In genomic region chr17:50394711-50395110, GRCh38 we compare ENCODE assay signal across 8 cellular contexts. TPM values are rescaled to one million over a fixed set of nuclear protein-coding genes. Genes with fewer than 3 reads are reported as not detected.
DNase-seq lines count a peak whose midpoint lies in the region; ATAC-seq, FAIRE-seq and TF ChIP-seq lines count a peak whose summit lies in the region.

No MANE protein-coding gene starts in this region.

- POLR2A ChIA-PET in K562 (lab: Yijun Ruan, JAX), result interaction anchor here (0.9 to 6.4 kb wide), 2 partner anchors 12 to 140 kb away, joined by 3 to 129 read pairs; no protein-coding TSS in a partner anchor
- POLR2A ChIA-PET in naive thymus-derived CD8-positive, alpha-beta T cell (lab: Charles Lee), result interaction anchor here (1.2 kb wide), 1 partner anchor 22 kb away, joined by 3 read pairs; the partner anchor contains the start of genes EME1 and MRPL27

- ATAC-seq in K562, result no peak
- no peak for ATAC-seq in naive thymus-derived CD8-positive, alpha-beta T cell
- no peak for ATAC-seq in HG02973 (IDR thresholded peaks at IDR 0.05; ENCODE audit: unreplicated experiment)

- DNase-seq in NCI-H2196 (lab: John Stamatoyannopoulos, UW; ENCODE audit: unreplicated experiment), result peak; percentile 15
- DNase-seq in NCI-H2196 treated with DMSO at 0.1 percent for 48 hours (lab: John Stamatoyannopoulos, UW; ENCODE audit: unreplicated experiment), result no peak
- no peak for DNase-seq in Karpas-422
- peak in 2 of 4 experiments; percentile 27 to 43 for DNase-seq in K562 (ENCODE audit: extremely low read depth in 1 of 4, low spot score in 3 of 4)
- DNase-seq in naive thymus-derived CD8-positive, alpha-beta T cell, result no peak
- no peak for DNase-seq in head of caudate nucleus
- DNase-seq in NCI-H2081 treated with DMSO at 0.1 percent for 48 hours (lab: John Stamatoyannopoulos, UW), result no peak

- no peak for TF ChIP-seq CTCF in K562 (IDR thresholded peaks at IDR 0.05 in 2 of 3, conservative IDR thresholded peaks at IDR 0.05 in 1 of 3; ENCODE audit: insufficient read depth in 2 of 3, low read depth in 1 of 3, low read length in 3 of 3)

- no peaks in the 10 kb centered on the region for H3K9me1 ChIP-seq in K562 (ENCODE audit: control insufficient read depth, insufficient read depth, low read length)

- H3K9me3 ChIP-seq in Karpas-422 (ENCODE audit: low read length), result no peaks in the 10 kb centered on the region
- no peaks in the 10 kb centered on the region for H3K9me3 ChIP-seq in K562 (replicated peaks; ENCODE audit: control insufficient read depth, insufficient read depth, low read depth, low read length)

- CTCF ChIA-PET in K562 (lab: Yijun Ruan, JAX; ENCODE audit: low intra/inter-chr PET ratio), result no interaction called here

- BruUV-seq in K562 (replicated peaks; lab: Mats Ljungman, UMichigan), result no TSS peak

- H3K4me1 Mint-ChIP-seq in naive thymus-derived CD8-positive, alpha-beta T cell, result peaks cover 17 to 45% (median 36%) of the 10 kb centered on the region in 4 donors

- H4K20me1 ChIP-seq in Karpas-422 (ENCODE audit: insufficient read depth, low read depth, low read length), result peaks cover 24% of the 10 kb centered on the region
- H4K20me1 ChIP-seq in K562 (replicated peaks; ENCODE audit: control insufficient read depth, insufficient read depth, low read length), result 0 out of 2 replicates have a peak, but pooled peaks cover 16% of the 10 kb centered on the region

- H3K36me3 Mint-ChIP-seq in naive thymus-derived CD8-positive, alpha-beta T cell, result peaks cover 0 to 54% (median 16%) of the 10 kb centered on the region in 3 donors

- no peak for TF ChIP-seq EP300 in K562 (IDR thresholded peaks at IDR 0.05; ENCODE audit: low read length)

- H3K4me2 ChIP-seq in Karpas-422 (ENCODE audit: low read depth, low read length, poor library complexity, severe bottlenecking) (peak overlapping the region; percentile 100), K562 (ENCODE audit: insufficient read depth, low read length) (peak overlapping the region; percentile 93)

- WGBS in K562 (ENCODE audit: insufficient coverage, low coverage, missing lambda C conversion rate), result 14% methylated on average over 3 of the region's 3 CpGs

- no peak for TF ChIP-seq POLR2A in K562 (conservative IDR thresholded peaks at IDR 0.05)

- H3K27me3 Mint-ChIP-seq in naive thymus-derived CD8-positive, alpha-beta T cell, result no peaks in the 10 kb centered on the region

- H2AFZ ChIP-seq in Karpas-422 (ENCODE audit: low read length) (no peak overlapping the region), K562 (ENCODE audit: low read depth, low read length) (no peak overlapping the region)

- H3K4me3 ChIP-seq in Karpas-422 (ENCODE audit: low read length) (no peak overlapping the region), K562 (no peak overlapping the region; the same call in 1 of the 2 replicates)

- H3K27me3 ChIP-seq in Karpas-422 (ENCODE audit: low read length) (no peaks in the 10 kb centered on the region), K562 (ENCODE audit: control insufficient read depth in 2 of 2, insufficient read depth in 2 of 2, low read length in 2 of 2) (no peaks in the 10 kb centered on the region)

- no peak for TF ChIP-seq RAD21 in K562 (CRISPR knock-in tag; conservative IDR thresholded peaks at IDR 0.05 in 1 of 2, IDR thresholded peaks at IDR 0.05 in 1 of 2)

- FAIRE-seq in K562 (lab: Jason Lieb, UNC), result no peak

- in situ Hi-C loops in K562 (cut with MboI), result no loop called here

- H3K79me2 ChIP-seq in Karpas-422 (ENCODE audit: low read length) (peaks cover 56% of the 10 kb centered on the region), K562 (ENCODE audit: control insufficient read depth, insufficient read depth, low read length) (peaks cover 63% of the 10 kb centered on the region)

- H3K9me3 Mint-ChIP-seq in naive thymus-derived CD8-positive, alpha-beta T cell, result no peaks in the 10 kb centered on the region

- H3K9me2 ChIP-seq in Karpas-422 (replicated peaks; ENCODE audit: insufficient read depth, low read length), result peaks cover 3% of the 10 kb centered on the region; the same call in 1 of the 2 replicates

- H3K27ac ChIP-seq in Karpas-422 (ENCODE audit: low read length) (no peak overlapping the region), K562 (ENCODE audit: extremely low read depth, low read depth, low read length) (no peak overlapping the region)

- peak overlapping the region in 6 of 10 donors; percentile 32 to 79 (median 60) for H3K27ac Mint-ChIP-seq in naive thymus-derived CD8-positive, alpha-beta T cell

- peaks cover 46% of the 10 kb centered on the region for H3K4me1 ChIP-seq in Karpas-422 (ENCODE audit: low read length)
- peaks cover 16 to 23% of the 10 kb centered on the region in 2 experiments; a peak in 4 of 5 replicates for H3K4me1 ChIP-seq in K562 (replicated peaks in 1 of 2; ENCODE audit: control insufficient read depth in 2 of 2, insufficient read depth in 2 of 2, low read length in 2 of 2)

- H3K4me3 Mint-ChIP-seq in naive thymus-derived CD8-positive, alpha-beta T cell, result peak overlapping the region in 8 of 10 donors; percentile 27 to 95 (median 64)

- H3K36me3 ChIP-seq in Karpas-422 (ENCODE audit: insufficient read depth, low read length), result peaks cover 53% of the 10 kb centered on the region
- H3K36me3 ChIP-seq in K562 (ENCODE audit: control insufficient read depth, insufficient read depth, low read length), result peaks cover 65% of the 10 kb centered on the region

- H3K9ac ChIP-seq in Karpas-422 (ENCODE audit: low read length) (no peak overlapping the region), K562 (ENCODE audit: insufficient read depth in 1 of 2, low read depth in 2 of 2, low read length in 2 of 2) (peak overlapping the region; percentile 15 to 98; a peak in 1 of 4 replicates)

- intact Hi-C loops in K562 (cut with micrococcal nuclease), result no loop called here
- intact Hi-C loops in head of caudate nucleus (cut with DNase I), result no loop called here

RNA-seq across cellular contexts. Expression of gene LRRC59, which starts 2.6 kb away (rescaled TPM):
- 53.3 and 68.0 TPM in 2 replicates for total RNA-seq in Karpas-422 (2014; rRNA removed; shearing (Covaris generic); ENCODE audit: low replicate concordance)
- 69.1 and 116 TPM in 2 replicates for total RNA-seq in K562 (2011; cell fraction: chromatin; rRNA removed; ENCODE audit: low replicate concordance)
- total RNA-seq in K562 (2011; cell fraction: nucleolus; rRNA removed), result 92.4 and 122 TPM in 2 replicates
- 127 and 192 TPM in 2 replicates for total RNA-seq in K562 (2011; cell fraction: nucleoplasm; rRNA removed)
- total RNA-seq in K562 (2014; rRNA removed), result 187 and 221 TPM in 2 replicates
- total RNA-seq in K562 (2014; rRNA removed; fragmentation: Illumina TruSeq; extraction: Trizol), result 154 and 156 TPM in 2 replicates
- total RNA-seq in K562 (2015; rRNA removed; fragmentation: Illumina TruSeq; extraction: Trizol), result 187 TPM in 2 replicates
- total RNA-seq in K562 (2021), result 223 and 244 TPM in 2 replicates
- polyA plus RNA-seq in K562 (2011; rRNA removed), result 119 and 158 TPM in 2 replicates
- 85.0 and 92.7 TPM in 2 replicates for polyA plus RNA-seq in K562 (2011; cell fraction: cytosol; rRNA removed)
- polyA plus RNA-seq in K562 (2011; cell fraction: nucleus; rRNA removed), result 52.0 and 69.3 TPM in 2 replicates
- polyA plus RNA-seq in K562 (2012), result 201 and 212 TPM in 2 replicates
- polyA plus RNA-seq in K562 (2014; fragmentation: Illumina TruSeq; extraction: Trizol), result 206 and 214 TPM in 2 replicates
- 10 to 100 TPM; 27.8 to 38.7 TPM for polyA plus RNA-seq in K562 (2014; fragmentation: Nextera tagmentation; extraction: Ambion mirVana)
- 118 and 134 TPM in 2 replicates for polyA plus RNA-seq in K562 (2014; rRNA removed)
- polyA minus RNA-seq in K562 (2011; rRNA and poly(A)+ RNA removed), result 198 and 249 TPM in 2 replicates
- polyA minus RNA-seq in K562 (2011; cell fraction: cytosol; rRNA and poly(A)+ RNA removed), result 104 and 126 TPM in 2 replicates
- 35.8 and 66.0 TPM in 2 replicates for polyA minus RNA-seq in K562 (2011; cell fraction: nucleus; rRNA and poly(A)+ RNA removed)
- total RNA-seq in naive thymus-derived CD8-positive, alpha-beta T cell, result 10 to 100 TPM; 25.7 to 27.7 TPM
- polyA plus RNA-seq in naive thymus-derived CD8-positive, alpha-beta T cell, result 10 to 100 TPM; 12.8 to 14.1 (median 13.8) TPM

RNA-seq across cellular contexts. Expression of gene EME1, which starts 21.7 kb away (rescaled TPM):
- 10.6 and 18.8 TPM in 2 replicates for total RNA-seq in Karpas-422 (2014; rRNA removed; shearing (Covaris generic); ENCODE audit: low replicate concordance)
- total RNA-seq in K562 (2011; cell fraction: chromatin; rRNA removed; ENCODE audit: low replicate concordance), result 119 and 126 TPM in 2 replicates
- 73.0 and 74.5 TPM in 2 replicates for total RNA-seq in K562 (2011; cell fraction: nucleolus; rRNA removed)
- 64.3 and 82.1 TPM in 2 replicates for total RNA-seq in K562 (2011; cell fraction: nucleoplasm; rRNA removed)
- 18.8 and 28.0 TPM in 2 replicates for total RNA-seq in K562 (2014; rRNA removed)
- 17.6 and 21.4 TPM in 2 replicates for total RNA-seq in K562 (2014; rRNA removed; fragmentation: Illumina TruSeq; extraction: Trizol)
- 16.6 and 17.6 TPM in 2 replicates for total RNA-seq in K562 (2015; rRNA removed; fragmentation: Illumina TruSeq; extraction: Trizol)
- 16.8 and 20.1 TPM in 2 replicates for total RNA-seq in K562 (2021)
- 44.1 and 61.3 TPM in 2 replicates for polyA plus RNA-seq in K562 (2011; rRNA removed)
- 15.3 and 28.4 TPM in 2 replicates for polyA plus RNA-seq in K562 (2011; cell fraction: cytosol; rRNA removed)
- 254 and 409 TPM in 2 replicates for polyA plus RNA-seq in K562 (2011; cell fraction: nucleus; rRNA removed)
- 42.1 and 48.1 TPM in 2 replicates for polyA plus RNA-seq in K562 (2012)
- polyA plus RNA-seq in K562 (2014; fragmentation: Illumina TruSeq; extraction: Trizol), result 20.9 and 24.0 TPM in 2 replicates
- 10 to 100 TPM; 14.6 to 27.4 TPM for polyA plus RNA-seq in K562 (2014; fragmentation: Nextera tagmentation; extraction: Ambion mirVana)
- polyA plus RNA-seq in K562 (2014; rRNA removed), result 28.7 TPM in 2 replicates
- polyA minus RNA-seq in K562 (2011; rRNA and poly(A)+ RNA removed), result 24.1 and 34.7 TPM in 2 replicates
- polyA minus RNA-seq in K562 (2011; cell fraction: cytosol; rRNA and poly(A)+ RNA removed), result 7.2 and 9.6 TPM in 2 replicates
- polyA minus RNA-seq in K562 (2011; cell fraction: nucleus; rRNA and poly(A)+ RNA removed), result 28.1 and 57.5 TPM in 2 replicates
- 1 to 10 TPM; 1.9 to 2.7 TPM for total RNA-seq in naive thymus-derived CD8-positive, alpha-beta T cell
- polyA plus RNA-seq in naive thymus-derived CD8-positive, alpha-beta T cell, result under 1 TPM in 1 of 3 donors, not detected in 2; 0.38 TPM

RNA-seq across cellular contexts. Expression of gene MRPL27, which starts 21.7 kb away (rescaled TPM):
- total RNA-seq in Karpas-422 (2014; rRNA removed; shearing (Covaris generic); ENCODE audit: low replicate concordance), result 22.3 and 48.6 TPM in 2 replicates
- total RNA-seq in K562 (2011; cell fraction: chromatin; rRNA removed; ENCODE audit: low replicate concordance), result 59.4 and 90.8 TPM in 2 replicates
- total RNA-seq in K562 (2011; cell fraction: nucleolus; rRNA removed), result 82.5 and 90.0 TPM in 2 replicates
- total RNA-seq in K562 (2011; cell fraction: nucleoplasm; rRNA removed), result 74.9 and 93.1 TPM in 2 replicates
- total RNA-seq in K562 (2014; rRNA removed) (99.4 and 102 TPM in 2 replicates), K562 (2014; rRNA removed; fragmentation: Illumina TruSeq; extraction: Trizol) (122 and 142 TPM in 2 replicates), K562 (2015; rRNA removed; fragmentation: Illumina TruSeq; extraction: Trizol) (123 and 127 TPM in 2 replicates), K562 (2021) (96.3 and 98.2 TPM in 2 replicates)
- polyA plus RNA-seq in K562 (2011; rRNA removed) (127 and 146 TPM in 2 replicates), K562 (2014; fragmentation: Illumina TruSeq; extraction: Trizol) (103 and 105 TPM in 2 replicates), K562 (2014; fragmentation: Nextera tagmentation; extraction: Ambion mirVana) (100 to 1,000 TPM; 388 to 401 TPM), K562 (2014; rRNA removed) (138 and 143 TPM in 2 replicates)
- polyA plus RNA-seq in K562 (2011; cell fraction: cytosol; rRNA removed), result 138 and 159 TPM in 2 replicates
- 67.4 and 86.4 TPM in 2 replicates for polyA plus RNA-seq in K562 (2011; cell fraction: nucleus; rRNA removed)
- polyA plus RNA-seq in K562 (2012), result 72.3 and 119 TPM in 2 replicates
- 80.5 and 86.3 TPM in 2 replicates for polyA minus RNA-seq in K562 (2011; rRNA and poly(A)+ RNA removed)
- polyA minus RNA-seq in K562 (2011; cell fraction: cytosol; rRNA and poly(A)+ RNA removed), result 18.6 and 40.0 TPM in 2 replicates
- polyA minus RNA-seq in K562 (2011; cell fraction: nucleus; rRNA and poly(A)+ RNA removed), result 31.5 and 50.3 TPM in 2 replicates
- 10 to 100 TPM; 28.0 to 30.0 TPM for total RNA-seq in naive thymus-derived CD8-positive, alpha-beta T cell
- 10 to 100 TPM; 28.7 to 60.6 (median 45.7) TPM for polyA plus RNA-seq in naive thymus-derived CD8-positive, alpha-beta T cell

RNA-seq across cellular contexts. Expression of gene ACSF2, which starts 31.3 kb away (rescaled TPM):
- 63.5 and 67.7 TPM in 2 replicates for total RNA-seq in Karpas-422 (2014; rRNA removed; shearing (Covaris generic); ENCODE audit: low replicate concordance)
- total RNA-seq in K562 (2011; cell fraction: chromatin; rRNA removed; ENCODE audit: low replicate concordance), result 7.3 and 27.3 TPM in 2 replicates
- total RNA-seq in K562 (2011; cell fraction: nucleolus; rRNA removed), result 14.8 and 20.1 TPM in 2 replicates
- total RNA-seq in K562 (2011; cell fraction: nucleoplasm; rRNA removed), result 10.8 and 12.2 TPM in 2 replicates
- 3.1 and 5.0 TPM in 2 replicates for total RNA-seq in K562 (2014; rRNA removed)
- total RNA-seq in K562 (2014; rRNA removed; fragmentation: Illumina TruSeq; extraction: Trizol), result 2.3 and 2.9 TPM in 2 replicates
- total RNA-seq in K562 (2015; rRNA removed; fragmentation: Illumina TruSeq; extraction: Trizol), result 4.1 and 4.4 TPM in 2 replicates
- 6.1 and 6.2 TPM in 2 replicates for total RNA-seq in K562 (2021)
- polyA plus RNA-seq in K562 (2011; rRNA removed), result 3.5 and 11.4 TPM in 2 replicates
- 5.9 and 9.2 TPM in 2 replicates for polyA plus RNA-seq in K562 (2011; cell fraction: cytosol; rRNA removed)
- 22.4 and 48.3 TPM in 2 replicates for polyA plus RNA-seq in K562 (2011; cell fraction: nucleus; rRNA removed)
- polyA plus RNA-seq in K562 (2012), result 4.7 and 17.1 TPM in 2 replicates
- polyA plus RNA-seq in K562 (2014; fragmentation: Illumina TruSeq; extraction: Trizol), result 3.0 and 5.4 TPM in 2 replicates
- 1 to 10 TPM in 1 of 2 experiments, under 1 TPM in 1; 0.89 to 1.5 TPM for polyA plus RNA-seq in K562 (2014; fragmentation: Nextera tagmentation; extraction: Ambion mirVana)
- 4.9 and 7.2 TPM in 2 replicates for polyA plus RNA-seq in K562 (2014; rRNA removed)
- polyA minus RNA-seq in K562 (2011; rRNA and poly(A)+ RNA removed), result 6.7 and 8.8 TPM in 2 replicates
- 3.3 and 5.7 TPM in 2 replicates for polyA minus RNA-seq in K562 (2011; cell fraction: cytosol; rRNA and poly(A)+ RNA removed)
- 12.0 and 22.5 TPM in 2 replicates for polyA minus RNA-seq in K562 (2011; cell fraction: nucleus; rRNA and poly(A)+ RNA removed)
- total RNA-seq in naive thymus-derived CD8-positive, alpha-beta T cell, result 10 to 100 TPM; 22.4 to 25.9 TPM
- polyA plus RNA-seq in naive thymus-derived CD8-positive, alpha-beta T cell, result 1 to 10 TPM; 1.2 to 2.3 (median 2.1) TPM

RNA-seq across cellular contexts. Expression of gene XYLT2, which starts 48.8 kb away (rescaled TPM):
- 11.4 and 30.4 TPM in 2 replicates for total RNA-seq in Karpas-422 (2014; rRNA removed; shearing (Covaris generic); ENCODE audit: low replicate concordance)
- 16.9 and 49.3 TPM in 2 replicates for total RNA-seq in K562 (2011; cell fraction: chromatin; rRNA removed; ENCODE audit: low replicate concordance)
- total RNA-seq in K562 (2011; cell fraction: nucleolus; rRNA removed), result 28.8 and 34.7 TPM in 2 replicates
- total RNA-seq in K562 (2011; cell fraction: nucleoplasm; rRNA removed), result 27.6 and 29.6 TPM in 2 replicates
- 9.1 and 14.0 TPM in 2 replicates for total RNA-seq in K562 (2014; rRNA removed)
- total RNA-seq in K562 (2014; rRNA removed; fragmentation: Illumina TruSeq; extraction: Trizol), result 2.0 and 2.4 TPM in 2 replicates
- total RNA-seq in K562 (2015; rRNA removed; fragmentation: Illumina TruSeq; extraction: Trizol), result 4.5 and 10.6 TPM in 2 replicates
- total RNA-seq in K562 (2021), result 8.9 and 9.5 TPM in 2 replicates
- 3.8 and 8.4 TPM in 2 replicates for polyA plus RNA-seq in K562 (2011; rRNA removed)
- 7.0 and 11.0 TPM in 2 replicates for polyA plus RNA-seq in K562 (2011; cell fraction: cytosol; rRNA removed)
- 19.7 and 30.0 TPM in 2 replicates for polyA plus RNA-seq in K562 (2011; cell fraction: nucleus; rRNA removed)
- polyA plus RNA-seq in K562 (2012), result 6.2 and 10.6 TPM in 2 replicates
- 4.3 and 6.5 TPM in 2 replicates for polyA plus RNA-seq in K562 (2014; fragmentation: Illumina TruSeq; extraction: Trizol)
- polyA plus RNA-seq in K562 (2014; fragmentation: Nextera tagmentation; extraction: Ambion mirVana), result 1 to 10 TPM in 1 of 2 experiments, under 1 TPM in 1; 0.63 to 1.0 TPM
- polyA plus RNA-seq in K562 (2014; rRNA removed), result 7.3 and 8.0 TPM in 2 replicates
- 6.2 and 7.9 TPM in 2 replicates for polyA minus RNA-seq in K562 (2011; rRNA and poly(A)+ RNA removed)
- polyA minus RNA-seq in K562 (2011; cell fraction: cytosol; rRNA and poly(A)+ RNA removed), result 8.8 and 29.4 TPM in 2 replicates
- 9.4 and 10.1 TPM in 2 replicates for polyA minus RNA-seq in K562 (2011; cell fraction: nucleus; rRNA and poly(A)+ RNA removed)
- 10 to 100 TPM; 34.3 to 42.5 TPM for total RNA-seq in naive thymus-derived CD8-positive, alpha-beta T cell
- polyA plus RNA-seq in naive thymus-derived CD8-positive, alpha-beta T cell, result 10 to 100 TPM in 1 of 3 donors, 1 to 10 TPM in 2; 6.9 to 16.8 (median 7.4) TPM
